24 cellular contexts compared by ENCODE assay signal in genomic region chr15:41993447-41994170, GRCh38. TPM values are rescaled to one million over a fixed set of nuclear protein-coding genes. Genes with fewer than 3 reads are reported as not detected.
DNase-seq lines count a peak whose midpoint lies in the region; ATAC-seq and TF ChIP-seq lines count a peak whose summit lies in the region.
"Had no signal": no experiment of that assay in that cellular context is flagged by ENCODE, and none has a peak within 500 bp of the region (broad histone marks: within the 10 kb centered on the region; RNA-seq: fewer than 3 reads in every experiment).

No MANE protein-coding gene starts in this region.

- no peaks in the 10 kb centered on the region for H3K79me1 ChIP-seq in mesenchymal stem cell (replicated peaks; ENCODE audit: low read length, poor library complexity, severe bottlenecking)

- no peak overlapping the region for H3K4me2 ChIP-seq in mesenchymal stem cell (ENCODE audit: low read length, poor library complexity, severe bottlenecking)
- H3K4me2 ChIP-seq: A549 had no signal

- H3K27me3 ChIP-seq in BE2C (no peaks in the 10 kb centered on the region), mesenchymal stem cell (ENCODE audit: control insufficient read depth in 1 of 2, insufficient read depth in 1 of 2, low read length in 2 of 2) (peaks cover 6 to 41% of the 10 kb centered on the region in 2 experiments)
- H3K27me3 ChIP-seq: MG63 had no signal

- no peak overlapping the region for H3K4ac ChIP-seq in mesenchymal stem cell (ENCODE audit: low read depth in 1 of 2, low read length in 2 of 2)

- H3K4me1 ChIP-seq in BE2C (no peaks in the 10 kb centered on the region), mesenchymal stem cell (ENCODE audit: control insufficient read depth, insufficient read depth, low read depth, low read length) (no peaks in the 10 kb centered on the region)
- H3K4me1 ChIP-seq: A549 had no signal

- ATAC-seq in SK-N-SH treated with all-trans-retinoic acid at 6 μM for 48 hours, result no peak
- ATAC-seq: A549, HCT116 had no signal

- H2AK5ac ChIP-seq in mesenchymal stem cell (ENCODE audit: low read length, severe bottlenecking), result no peak overlapping the region

- peak; percentile 35 for DNase-seq in BE2C
- DNase-seq in NCI-H69 (lab: John Stamatoyannopoulos, UW), result peak; percentile 6
- peak; percentile 54 for DNase-seq in dermis blood vessel endothelial cell
- no peak for DNase-seq in mesenchymal stem cell
- DNase-seq in NCI-H226, result no peak
- no peak for DNase-seq in head of caudate nucleus
- DNase-seq in ecto neural progenitor cell (ENCODE audit: low spot score), result no peak
- DNase-seq: AML-193; C1 segment of cervical spinal cord; CD4-positive, alpha-beta memory T cell; COR-L47; KG1; MG63; NCI-H1105 treated with DMSO at 0.1 percent for 48 hours; NCI-H2029; NCI-H2171; NCI-H345; NCI-H510A treated with DMSO at 0.1 percent for 48 hours; NCI-H774; RPMI8226 had no signal

- no peaks in the 10 kb centered on the region for H3K9me3 ChIP-seq in BE2C
- H3K9me3 ChIP-seq in mesenchymal stem cell (ENCODE audit: control insufficient read depth, low read length), result no peaks in the 10 kb centered on the region
- H3K9me3 ChIP-seq: A549, MG63 had no signal

- H2BK5ac ChIP-seq in mesenchymal stem cell (ENCODE audit: low read depth, low read length, poor library complexity, severe bottlenecking), result no peak overlapping the region

- H3K14ac ChIP-seq in mesenchymal stem cell (ENCODE audit: low read length in 2 of 2), result no peak overlapping the region

- no peak for TF ChIP-seq CTCF in BE2C (IDR thresholded peaks at IDR 0.05; ENCODE audit: low read depth, low read length)

- H3K36me3 ChIP-seq in BE2C, result no peaks in the 10 kb centered on the region
- H3K36me3 ChIP-seq in mesenchymal stem cell (ENCODE audit: control insufficient read depth in 1 of 2, insufficient read depth in 2 of 2, low read depth in 1 of 2, low read length in 2 of 2), result no peaks in the 10 kb centered on the region
- H3K36me3 ChIP-seq: MG63 had no signal

- no peak overlapping the region for H3K9ac ChIP-seq in mesenchymal stem cell (ENCODE audit: low read length)

- 85% methylated on average over 10 of the region's 12 CpGs for WGBS in mesenchymal stem cell

- H4K91ac ChIP-seq in mesenchymal stem cell (ENCODE audit: low read length), result no peak overlapping the region

- no peak overlapping the region for H2BK15ac ChIP-seq in mesenchymal stem cell (ENCODE audit: low read depth, poor library complexity, severe bottlenecking)

- H3K18ac ChIP-seq in mesenchymal stem cell (ENCODE audit: low read depth in 1 of 2, low read length in 2 of 2), result no peak overlapping the region

- no peak overlapping the region for H3K27ac ChIP-seq in mesenchymal stem cell (ENCODE audit: low read length, poor library complexity, severe bottlenecking)
- H3K27ac ChIP-seq: A549 had no signal

- intact Hi-C loops in head of caudate nucleus (cut with DNase I), result no loop called here

- peak overlapping the region; percentile 53 for H4K8ac ChIP-seq in mesenchymal stem cell (ENCODE audit: low read length)

- no peak overlapping the region for H3K23ac ChIP-seq in mesenchymal stem cell (ENCODE audit: low read length in 2 of 2)

- no peak overlapping the region for H3K4me3 ChIP-seq in BE2C (ENCODE audit: low read depth, low read length)
- no peak overlapping the region for H3K4me3 ChIP-seq in mesenchymal stem cell (ENCODE audit: insufficient read depth in 1 of 2, low read depth in 1 of 2, low read length in 2 of 2)
- H3K4me3 ChIP-seq: A549, MG63 had no signal

- no peak overlapping the region for H2BK120ac ChIP-seq in mesenchymal stem cell (ENCODE audit: low read depth, low read length)

- no peak overlapping the region for H2AFZ ChIP-seq in mesenchymal stem cell (ENCODE audit: low read depth, low read length)

- no peak overlapping the region for H2BK12ac ChIP-seq in mesenchymal stem cell (ENCODE audit: low read length in 2 of 2)

TF ChIP-seq in SK-N-SH treated with all-trans-retinoic acid at 6 μM for 48 hours, 23 proteins besides CTCF, POLR2A, EP300 and RAD21:
- TF ChIP-seq RARB (CRISPR knock-in tag; IDR thresholded peaks at IDR 0.05) (no peak), ARNTL (CRISPR knock-in tag; IDR thresholded peaks at IDR 0.05; ENCODE audit: borderline replicate concordance, low read depth) (no peak), ZNF565 (CRISPR knock-in tag; conservative IDR thresholded peaks at IDR 0.05; ENCODE audit: low read depth) (no peak), BACH2 (CRISPR knock-in tag; IDR thresholded peaks at IDR 0.05; ENCODE audit: borderline replicate concordance) (no peak), PPARA (CRISPR knock-in tag; IDR thresholded peaks at IDR 0.05; ENCODE audit: borderline replicate concordance) (no peak), ZFP30 (CRISPR knock-in tag; IDR thresholded peaks at IDR 0.05) (no peak), CREB5 (CRISPR knock-in tag; IDR thresholded peaks at IDR 0.05; ENCODE audit: low read depth) (no peak), ZFP3 (CRISPR knock-in tag; IDR thresholded peaks at IDR 0.05) (no peak), TCF4 (CRISPR knock-in tag; IDR thresholded peaks at IDR 0.05; ENCODE audit: borderline replicate concordance) (no peak), CSDC2 (CRISPR knock-in tag; IDR thresholded peaks at IDR 0.05) (no peak)
- TF ChIP-seq, protein P1, sequence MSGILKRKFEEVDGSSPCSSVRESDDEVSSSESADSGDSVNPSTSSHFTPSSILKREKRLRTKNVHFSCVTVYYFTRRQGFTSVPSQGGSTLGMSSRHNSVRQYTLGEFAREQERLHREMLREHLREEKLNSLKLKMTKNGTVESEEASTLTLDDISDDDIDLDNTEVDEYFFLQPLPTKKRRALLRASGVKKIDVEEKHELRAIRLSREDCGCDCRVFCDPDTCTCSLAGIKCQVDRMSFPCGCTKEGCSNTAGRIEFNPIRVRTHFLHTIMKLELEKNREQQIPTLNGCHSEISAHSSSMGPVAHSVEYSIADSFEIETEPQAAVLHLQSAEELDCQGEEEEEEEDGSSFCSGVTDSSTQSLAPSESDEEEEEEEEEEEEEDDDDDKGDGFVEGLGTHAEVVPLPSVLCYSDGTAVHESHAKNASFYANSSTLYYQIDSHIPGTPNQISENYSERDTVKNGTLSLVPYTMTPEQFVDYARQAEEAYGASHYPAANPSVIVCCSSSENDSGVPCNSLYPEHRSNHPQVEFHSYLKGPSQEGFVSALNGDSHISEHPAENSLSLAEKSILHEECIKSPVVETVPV (CRISPR knock-in tag; IDR thresholded peaks at IDR 0.05), result no peak
- TF ChIP-seq, protein P2, sequence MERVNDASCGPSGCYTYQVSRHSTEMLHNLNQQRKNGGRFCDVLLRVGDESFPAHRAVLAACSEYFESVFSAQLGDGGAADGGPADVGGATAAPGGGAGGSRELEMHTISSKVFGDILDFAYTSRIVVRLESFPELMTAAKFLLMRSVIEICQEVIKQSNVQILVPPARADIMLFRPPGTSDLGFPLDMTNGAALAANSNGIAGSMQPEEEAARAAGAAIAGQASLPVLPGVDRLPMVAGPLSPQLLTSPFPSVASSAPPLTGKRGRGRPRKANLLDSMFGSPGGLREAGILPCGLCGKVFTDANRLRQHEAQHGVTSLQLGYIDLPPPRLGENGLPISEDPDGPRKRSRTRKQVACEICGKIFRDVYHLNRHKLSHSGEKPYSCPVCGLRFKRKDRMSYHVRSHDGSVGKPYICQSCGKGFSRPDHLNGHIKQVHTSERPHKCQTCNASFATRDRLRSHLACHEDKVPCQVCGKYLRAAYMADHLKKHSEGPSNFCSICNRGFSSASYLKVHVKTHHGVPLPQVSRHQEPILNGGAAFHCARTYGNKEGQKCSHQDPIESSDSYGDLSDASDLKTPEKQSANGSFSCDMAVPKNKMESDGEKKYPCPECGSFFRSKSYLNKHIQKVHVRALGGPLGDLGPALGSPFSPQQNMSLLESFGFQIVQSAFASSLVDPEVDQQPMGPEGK (CRISPR knock-in tag; IDR thresholded peaks at IDR 0.05; ENCODE audit: borderline replicate concordance), result no peak
TF ChIP-seq in SK-N-SH treated with all-trans-retinoic acid at 6 μM for 48 hours: peak in this region for 0.

RNA-seq across cellular contexts. Expression of gene EHD4, which starts 21.3 kb away (rescaled TPM):
- polyA plus RNA-seq in BE2C (2012; ENCODE audit: insufficient read depth, insufficient read length, low read depth), result 2.4 TPM
- 84.4 and 128 TPM in 2 replicates for total RNA-seq in dermis blood vessel endothelial cell
- 16.3 TPM for polyA plus RNA-seq in mesenchymal stem cell (2013, experiment 1 of 2)
- 16.0 TPM for polyA plus RNA-seq in mesenchymal stem cell (2013, experiment 2 of 2)

RNA-seq across cellular contexts. Expression of gene PLA2G4E, which starts 27.2 kb away (rescaled TPM):
- not detected for polyA plus RNA-seq in BE2C (2012; ENCODE audit: insufficient read depth, insufficient read length, low read depth)
- not detected in 2 replicates for total RNA-seq in dermis blood vessel endothelial cell
- polyA plus RNA-seq in mesenchymal stem cell (2013, experiment 1 of 2), result not detected
- not detected for polyA plus RNA-seq in mesenchymal stem cell (2013, experiment 2 of 2)
- total RNA-seq: CD4-positive, alpha-beta memory T cell; H4 had no signal
- polyA plus RNA-seq: CD4-positive, alpha-beta memory T cell had no signal

Comparison
In these comparisons a context has a peak if more than half of its experiments do, and no peak if none do; other contexts are left out.
1. DNase-seq: peak in BE2C (single experiment), NCI-H69 (single experiment) and dermis blood vessel endothelial cell (single experiment); none in mesenchymal stem cell (single experiment), NCI-H226 (single experiment), head of caudate nucleus (0 of 42) and ecto neural progenitor cell (single experiment).